14 cellular contexts compared by ENCODE assay signal in the genomic region with DNA sequence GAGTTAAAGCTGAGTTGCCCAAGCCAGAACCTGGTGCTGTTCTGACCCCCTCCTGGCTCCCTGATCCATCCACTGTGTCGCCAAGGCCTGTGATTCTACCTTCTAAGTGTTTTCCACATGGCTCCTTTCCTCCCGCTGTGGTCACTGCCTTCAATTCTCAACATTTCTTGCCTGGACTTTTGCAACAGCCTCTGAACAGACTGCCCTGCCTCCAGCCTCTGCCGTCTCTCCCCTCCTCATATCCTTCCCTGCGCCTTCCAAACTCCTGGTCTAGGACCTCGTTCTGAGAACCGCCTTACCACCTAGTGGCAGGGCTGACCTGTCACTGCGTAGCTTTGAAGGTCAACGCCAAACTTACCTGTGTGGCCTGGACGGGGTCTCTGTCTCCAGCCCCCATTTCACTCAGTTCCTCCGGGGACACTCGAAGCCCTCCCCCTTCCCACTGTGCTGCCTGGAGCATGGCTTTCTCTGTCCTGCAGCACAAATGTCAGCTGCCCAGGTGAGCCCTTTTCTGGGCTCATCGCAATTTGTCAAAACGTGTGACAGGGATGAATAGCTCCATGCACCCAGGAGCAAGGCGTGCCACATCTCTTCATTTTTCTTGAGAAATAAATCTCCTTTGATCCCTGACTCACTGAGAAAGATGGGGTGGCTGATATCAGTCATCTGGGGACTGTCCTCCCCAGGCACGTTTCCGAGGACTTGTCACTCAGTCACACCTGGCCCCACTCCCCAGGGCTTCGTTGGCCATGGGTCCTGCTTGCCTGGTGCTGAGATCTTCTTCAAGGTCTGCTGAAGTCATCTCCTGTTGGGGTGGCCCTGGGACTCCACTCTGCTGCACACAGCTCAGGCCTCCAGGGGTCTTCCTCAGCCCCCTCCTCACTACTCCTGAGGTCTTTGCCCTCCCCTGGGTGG. TPM values are rescaled to one million over a fixed set of nuclear protein-coding genes. Genes with fewer than 3 reads are reported as not detected.
DNase-seq lines count a peak whose midpoint lies in the region; ATAC-seq and TF ChIP-seq lines count a peak whose summit lies in the region.
"Had no signal": no experiment of that assay in that cellular context is flagged by ENCODE, and none has a peak within 500 bp of the region (broad histone marks: within the 10 kb centered on the region; RNA-seq: fewer than 3 reads in every experiment).

No MANE protein-coding gene starts in this region.

- peak overlapping the region in 5 of 7 donors; percentile 46 to 80 (median 72) for H3K4me3 Mint-ChIP-seq in CD8-positive, alpha-beta memory T cell
- H3K4me3 Mint-ChIP-seq in activated CD4-positive, alpha-beta memory T cell treated with anti-CD3 and anti-CD28 coated beads, Interleukin-2, amount 10 ng/mL, durations not matched to agents 7 days and 5 days: peak overlapping the region; percentile 58
- H3K4me3 Mint-ChIP-seq: brain had no signal

- no peaks in the 10 kb centered on the region for H4K20me1 ChIP-seq in hepatocyte (ENCODE audit: insufficient read depth, poor library complexity, severe bottlenecking)

- H3K9me3 ChIP-seq in CD8-positive, alpha-beta memory T cell (ENCODE audit: low read length): no peaks in the 10 kb centered on the region
- H3K9me3 ChIP-seq in hepatocyte (ENCODE audit: low read depth): no peaks in the 10 kb centered on the region

- H3K27ac ChIP-seq in CD8-positive, alpha-beta memory T cell (ENCODE audit: low read depth, low read length): no peak overlapping the region
- peak overlapping the region; percentile 40 for H3K27ac ChIP-seq in hepatocyte
- H3K27ac ChIP-seq: epithelial cell of prostate, WERI-Rb-1 had no signal

- H3K4me2 ChIP-seq in hepatocyte: no peak overlapping the region

- no peak for ATAC-seq in GM21737 (IDR thresholded peaks at IDR 0.05; ENCODE audit: unreplicated experiment)

- H3K27me3 Mint-ChIP-seq in CD8-positive, alpha-beta memory T cell: peaks cover 6 to 30% of the 10 kb centered on the region in 2 donors
- H3K27me3 Mint-ChIP-seq in activated CD4-positive, alpha-beta memory T cell treated with anti-CD3 and anti-CD28 coated beads, Interleukin-2, amount 10 ng/mL, durations not matched to agents 7 days and 5 days: no peaks in the 10 kb centered on the region
- H3K27me3 Mint-ChIP-seq: brain had no signal

- H3K9me3 Mint-ChIP-seq in CD8-positive, alpha-beta memory T cell: no peaks in the 10 kb centered on the region
- H3K9me3 Mint-ChIP-seq in activated CD4-positive, alpha-beta memory T cell treated with anti-CD3 and anti-CD28 coated beads, Interleukin-2, amount 10 ng/mL, durations not matched to agents 7 days and 5 days: no peaks in the 10 kb centered on the region
- H3K9me3 Mint-ChIP-seq: brain had no signal

- H3K79me2 ChIP-seq in hepatocyte: peaks cover 11% of the 10 kb centered on the region

- H3K4me1 ChIP-seq in CD8-positive, alpha-beta memory T cell (ENCODE audit: insufficient read depth, low read length): peaks cover 42% of the 10 kb centered on the region
- peaks cover 47% of the 10 kb centered on the region for H3K4me1 ChIP-seq in hepatocyte (ENCODE audit: insufficient read depth)

- no peaks in the 10 kb centered on the region for H3K36me3 ChIP-seq in CD8-positive, alpha-beta memory T cell (ENCODE audit: insufficient read depth, low read length)
- no peaks in the 10 kb centered on the region for H3K36me3 ChIP-seq in hepatocyte (replicated peaks; ENCODE audit: insufficient read depth, low read depth)
- H3K36me3 ChIP-seq: WERI-Rb-1 had no signal

- CTCF ChIA-PET in CD8-positive, alpha-beta memory T cell (lab: Charles Lee): interaction anchor here (1.4 to 1.9 kb wide), 3 partner anchors 13 to 49 kb away, joined by 3 to 4 read pairs (median 4); no protein-coding TSS in a partner anchor
- CTCF ChIA-PET in activated CD4-positive, alpha-beta memory T cell treated with anti-CD3 and anti-CD28 coated beads, Interleukin-2, amount 10 ng/mL, durations not matched to agents 7 days and 5 days (lab: Charles Lee): interaction anchor here (1.3 to 2.9 kb wide), 2 partner anchors 14 to 49 kb away, joined by 5 to 11 read pairs; no protein-coding TSS in a partner anchor

- peaks cover 25 to 28% (median 27%) of the 10 kb centered on the region in 3 donors for H3K4me1 Mint-ChIP-seq in CD8-positive, alpha-beta memory T cell
- H3K4me1 Mint-ChIP-seq in activated CD4-positive, alpha-beta memory T cell treated with anti-CD3 and anti-CD28 coated beads, Interleukin-2, amount 10 ng/mL, durations not matched to agents 7 days and 5 days: peaks cover 63% of the 10 kb centered on the region

- 91% methylated on average over 17 of the region's 17 CpGs for WGBS in hepatocyte (ENCODE audit: low lambda C conversion rate, missing lambda C conversion rate)

- POLR2A ChIA-PET in CD8-positive, alpha-beta memory T cell (lab: Charles Lee): no interaction called here
- POLR2A ChIA-PET in activated CD4-positive, alpha-beta memory T cell treated with anti-CD3 and anti-CD28 coated beads, Interleukin-2, amount 10 ng/mL, durations not matched to agents 7 days and 5 days (lab: Charles Lee): interaction anchor here (1.0 to 3.0 kb wide), 8 partner anchors 10 to 344 kb away, joined by 3 to 15 read pairs (median 6); no protein-coding TSS in a partner anchor

- in situ Hi-C loops in GM13977 (cut with MboI; ENCODE audit: low pct_unique_long_range_greater_than_20kb, low sequenced_read_pairs, unreplicated experiment): no loop called here

- H3K4me3 ChIP-seq in CD8-positive, alpha-beta memory T cell (ENCODE audit: low read length): no peak overlapping the region
- H3K4me3 ChIP-seq in hepatocyte: no peak overlapping the region

- DNase-seq in CD8-positive, alpha-beta memory T cell: no peak
- peak; percentile 28 for DNase-seq in activated CD4-positive, alpha-beta memory T cell treated with anti-CD3 and anti-CD28 coated beads, Interleukin-2, amount 10 ng/mL, durations not matched to agents 7 days and 5 days
- no peak for DNase-seq in hepatocyte (ENCODE audit: low spot score)
- DNase-seq in stimulated activated CD4-positive, alpha-beta T cell treated with anti-CD3 and anti-CD28 coated beads, Interleukin-4, amount 100 ng/mL, for 4 hours: peak; percentile 34 to 40
- no peak for DNase-seq in GM13977 (ENCODE audit: low spot score)
- DNase-seq in SW480 (ENCODE audit: low spot score): no peak
- DNase-seq in amygdala (lab: John Stamatoyannopoulos, UW): no peak
- DNase-seq: NCI-H1105, retina, SHP77 treated with DMSO at 0.1 percent for 48 hours, WERI-Rb-1 had no signal

- H3K27me3 ChIP-seq in CD8-positive, alpha-beta memory T cell (ENCODE audit: insufficient read depth, low read length, poor library complexity, severe bottlenecking): no peaks in the 10 kb centered on the region
- no peaks in the 10 kb centered on the region for H3K27me3 ChIP-seq in hepatocyte

- H3K36me3 Mint-ChIP-seq in CD8-positive, alpha-beta memory T cell: peaks cover 0 to 3% (median 0%) of the 10 kb centered on the region in 3 donors
- H3K36me3 Mint-ChIP-seq in activated CD4-positive, alpha-beta memory T cell treated with anti-CD3 and anti-CD28 coated beads, Interleukin-2, amount 10 ng/mL, durations not matched to agents 7 days and 5 days (ENCODE audit: low read depth): no peaks in the 10 kb centered on the region
- H3K36me3 Mint-ChIP-seq: brain had no signal

- TF ChIP-seq CTCF in hepatocyte (IDR thresholded peaks at IDR 0.05; ENCODE audit: poor library complexity) (no peak), GM13977 (IDR thresholded peaks at IDR 0.05; ENCODE audit: extremely low read depth, insufficient read depth, missing control alignments) (no peak)

- H2AFZ ChIP-seq in hepatocyte: no peak overlapping the region

- peak overlapping the region in 2 of 8 donors; percentile 67 to 78 for H3K27ac Mint-ChIP-seq in CD8-positive, alpha-beta memory T cell
- H3K27ac Mint-ChIP-seq in activated CD4-positive, alpha-beta memory T cell treated with anti-CD3 and anti-CD28 coated beads, Interleukin-2, amount 10 ng/mL, durations not matched to agents 7 days and 5 days: peak overlapping the region; percentile 73

- no peaks in the 10 kb centered on the region for H3K9me2 ChIP-seq in hepatocyte (replicated peaks; ENCODE audit: insufficient read depth)

RNA-seq across cellular contexts. Expression of a gene that starts 46.7 kb away (rescaled TPM):
- 10 to 100 TPM; 27.3 to 30.4 TPM for total RNA-seq in CD8-positive, alpha-beta memory T cell
- polyA plus RNA-seq in CD8-positive, alpha-beta memory T cell: 8.1 TPM
- 10 to 100 TPM; 19.1 to 22.4 TPM for total RNA-seq in activated CD4-positive, alpha-beta memory T cell treated with anti-CD3 and anti-CD28 coated beads, Interleukin-2, amount 10 ng/mL, durations not matched to agents 7 days and 5 days
- total RNA-seq in hepatocyte: 13.3 and 15.1 TPM in 2 replicates
- 17.5 and 29.0 TPM in 2 replicates for polyA plus RNA-seq in hepatocyte

Comparison
In these comparisons a context has a peak if more than half of its experiments do, and no peak if none do; other contexts are left out.
1. DNase-seq: peak in activated CD4-positive, alpha-beta memory T cell treated with anti-CD3 and anti-CD28 coated beads, Interleukin-2, amount 10 ng/mL, durations not matched to agents 7 days and 5 days (single experiment) and stimulated activated CD4-positive, alpha-beta T cell treated with anti-CD3 and anti-CD28 coated beads, Interleukin-4, amount 100 ng/mL, for 4 hours (2 of 2); none in CD8-positive, alpha-beta memory T cell (0 of 5), hepatocyte (single experiment), GM13977 (single experiment), SW480 (single experiment) and amygdala (0 of 56).